ENCODE assay signal across 10 cellular contexts in the genomic region with DNA sequence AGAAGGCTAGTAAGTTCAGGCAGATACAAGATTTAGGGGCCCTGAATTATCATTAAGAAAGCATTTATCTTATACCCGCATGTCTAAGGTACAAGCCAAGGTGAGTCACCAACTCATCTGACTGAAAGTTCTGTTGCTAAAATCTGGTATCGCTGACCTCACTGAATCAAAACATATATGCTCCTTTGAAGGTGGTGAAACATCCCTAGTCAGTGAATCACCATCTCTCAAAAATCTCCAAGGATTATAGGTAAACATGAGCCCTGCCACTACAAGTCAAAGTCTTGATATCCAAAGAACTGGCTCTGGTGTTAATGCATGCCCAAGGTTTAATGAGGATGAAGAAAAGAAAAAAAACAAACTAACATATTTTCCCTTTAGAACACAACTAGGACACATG. TPM values are rescaled to one million over a fixed set of nuclear protein-coding genes. Genes with fewer than 3 reads are reported as not detected.
DNase-seq lines count a peak whose midpoint lies in the region; ATAC-seq and TF ChIP-seq lines count a peak whose summit lies in the region.
"Had no signal": no experiment of that assay in that cellular context is flagged by ENCODE, and none has a peak within 500 bp of the region (broad histone marks: within the 10 kb centered on the region; RNA-seq: fewer than 3 reads in every experiment).

No MANE protein-coding gene starts in this region.

- no peaks in the 10 kb centered on the region for H3K4me1 Mint-ChIP-seq in activated T-helper 2 cell treated with anti-CD3 and anti-CD28 coated beads, Interferon-gamma antibody, Interleukin-2, Interleukin-4, amounts not matched to agents 10 μg/mL and 5 μg/mL and 100 μg/mL, durations not matched to agents 14 hours and 24 hours and 36 hours (ENCODE audit: low read depth)
- H3K4me1 Mint-ChIP-seq: central memory CD8-positive, alpha-beta T cell had no signal

- no peak overlapping the region for H2BK5ac ChIP-seq in neuronal stem cell (ENCODE audit: low read length)

- TF ChIP-seq CTCF in PC-9 (conservative IDR thresholded peaks at IDR 0.05), result no peak
- no peak for TF ChIP-seq CTCF in esophagus squamous epithelium (IDR thresholded peaks at IDR 0.05)
- no peak for TF ChIP-seq CTCF in psoas muscle (IDR thresholded peaks at IDR 0.05)

- no peak overlapping the region for H3K4me3 ChIP-seq in PC-9
- H3K4me3 ChIP-seq in esophagus squamous epithelium, result no peak overlapping the region
- no peak overlapping the region for H3K4me3 ChIP-seq in psoas muscle
- H3K4me3 ChIP-seq in neuronal stem cell (ENCODE audit: low read length in 2 of 2), result no peak overlapping the region

- H3K27me3 Mint-ChIP-seq in activated T-helper 2 cell treated with anti-CD3 and anti-CD28 coated beads, Interferon-gamma antibody, Interleukin-2, Interleukin-4, amounts not matched to agents 10 μg/mL and 5 μg/mL and 100 μg/mL, durations not matched to agents 14 hours and 24 hours and 36 hours (ENCODE audit: low read depth), result peaks cover 7% of the 10 kb centered on the region
- H3K27me3 Mint-ChIP-seq: central memory CD8-positive, alpha-beta T cell had no signal

- WGBS in esophagus squamous epithelium, 2 donors, result 32 to 55% methylated on average over 2 of the region's 2 CpGs
- 83 to 91% (median 84%) methylated on average over 2 of the region's 2 CpGs for WGBS in psoas muscle, 3 donors
- WGBS in neuronal stem cell (ENCODE audit: extremely low coverage in 2 of 2, insufficient read length in 2 of 2, insufficient replicate concordance in 1 of 2), 2 donors, result no CpG with 5 or more reads among the region's 2 CpGs

- TF ChIP-seq POLR2A in esophagus squamous epithelium (IDR thresholded peaks at IDR 0.05), result no peak

- no peak overlapping the region for H2BK120ac ChIP-seq in neuronal stem cell (ENCODE audit: low read depth, low read length)

- H3K79me1 ChIP-seq in neuronal stem cell (ENCODE audit: low read depth, low read length), result no peaks in the 10 kb centered on the region

- H3K27me3 ChIP-seq in PC-9 (ENCODE audit: insufficient read depth, low read depth) (no peaks in the 10 kb centered on the region), esophagus squamous epithelium (no peaks in the 10 kb centered on the region), psoas muscle (ENCODE audit: insufficient read depth in 3 of 3, low read length in 2 of 3) (no peaks in the 10 kb centered on the region), neuronal stem cell (ENCODE audit: control insufficient read depth in 3 of 3, insufficient read depth in 3 of 3, low read depth in 1 of 3, low read length in 3 of 3) (no peaks in the 10 kb centered on the region)

- H3K27ac Mint-ChIP-seq in activated T-helper 2 cell treated with anti-CD3 and anti-CD28 coated beads, Interferon-gamma antibody, Interleukin-2, Interleukin-4, amounts not matched to agents 10 μg/mL and 5 μg/mL and 100 μg/mL, durations not matched to agents 14 hours and 24 hours and 36 hours, result no peak overlapping the region

- H2AK5ac ChIP-seq in neuronal stem cell (ENCODE audit: low read depth, low read length), result no peak overlapping the region

- H4K8ac ChIP-seq in neuronal stem cell (ENCODE audit: low read depth, low read length), result no peak overlapping the region

- H2BK12ac ChIP-seq in neuronal stem cell (ENCODE audit: low read length), result no peak overlapping the region

- no peaks in the 10 kb centered on the region for H3K9me3 Mint-ChIP-seq in activated T-helper 2 cell treated with anti-CD3 and anti-CD28 coated beads, Interferon-gamma antibody, Interleukin-2, Interleukin-4, amounts not matched to agents 10 μg/mL and 5 μg/mL and 100 μg/mL, durations not matched to agents 14 hours and 24 hours and 36 hours
- H3K9me3 Mint-ChIP-seq: central memory CD8-positive, alpha-beta T cell had no signal

- H3K4me1 ChIP-seq in PC-9 (replicated peaks; ENCODE audit: insufficient read depth) (peaks cover 18% of the 10 kb centered on the region), esophagus squamous epithelium (peaks cover 0 to 65% (median 31%) of the 10 kb centered on the region in 3 donors), psoas muscle (peaks cover 59% of the 10 kb centered on the region), neuronal stem cell (ENCODE audit: control insufficient read depth in 2 of 2, insufficient read depth in 1 of 2, low read depth in 1 of 2, low read length in 2 of 2) (peaks cover 0 to 6% of the 10 kb centered on the region in 2 donors)

- no peak overlapping the region for H2AFZ ChIP-seq in PC-9
- H2AFZ ChIP-seq in neuronal stem cell (ENCODE audit: low read length), result no peak overlapping the region

- peaks cover 23% of the 10 kb centered on the region for H3K36me3 ChIP-seq in PC-9 (ENCODE audit: low read depth)
- no peaks in the 10 kb centered on the region for H3K36me3 ChIP-seq in esophagus squamous epithelium
- no peaks in the 10 kb centered on the region for H3K36me3 ChIP-seq in psoas muscle (ENCODE audit: insufficient read depth in 1 of 2, low read depth in 1 of 2)
- H3K36me3 ChIP-seq in neuronal stem cell (replicated peaks in 1 of 2; ENCODE audit: control insufficient read depth in 2 of 2, insufficient read depth in 2 of 2, low read length in 2 of 2), result peaks cover 0 to 29% of the 10 kb centered on the region in 2 donors

- H3K9me2 ChIP-seq in PC-9 (ENCODE audit: insufficient read depth), result no peaks in the 10 kb centered on the region

- no peak overlapping the region for H3K4me3 Mint-ChIP-seq in activated T-helper 2 cell treated with anti-CD3 and anti-CD28 coated beads, Interferon-gamma antibody, Interleukin-2, Interleukin-4, amounts not matched to agents 10 μg/mL and 5 μg/mL and 100 μg/mL, durations not matched to agents 14 hours and 24 hours and 36 hours (ENCODE audit: low read depth)
- H3K4me3 Mint-ChIP-seq: central memory CD8-positive, alpha-beta T cell had no signal

- H3K79me2 ChIP-seq in PC-9 (ENCODE audit: low read depth), result peaks cover 92% of the 10 kb centered on the region

- POLR2A ChIA-PET in PC-9 (lab: Charles Lee; ENCODE audit: unreplicated experiment), result no interaction called here

- H3K27ac ChIP-seq in PC-9, result peak overlapping the region; percentile 85
- peak overlapping the region; percentile 78 to 86 (median 84) for H3K27ac ChIP-seq in esophagus squamous epithelium
- H3K27ac ChIP-seq in psoas muscle, result peak overlapping the region; percentile 91
- no peak overlapping the region for H3K27ac ChIP-seq in neuronal stem cell (replicated peaks; ENCODE audit: low read length)

- H3K14ac ChIP-seq in neuronal stem cell (ENCODE audit: low read length), result no peak overlapping the region

- H3K23ac ChIP-seq in neuronal stem cell (ENCODE audit: low read depth, low read length, poor library complexity), result no peak overlapping the region

- H3K18ac ChIP-seq in neuronal stem cell (ENCODE audit: low read length), result no peak overlapping the region

- CTCF ChIA-PET in PC-9 (lab: Charles Lee), result no interaction called here

- H2BK15ac ChIP-seq in neuronal stem cell (ENCODE audit: low read length), result no peak overlapping the region

- H3K36me3 Mint-ChIP-seq in activated T-helper 2 cell treated with anti-CD3 and anti-CD28 coated beads, Interferon-gamma antibody, Interleukin-2, Interleukin-4, amounts not matched to agents 10 μg/mL and 5 μg/mL and 100 μg/mL, durations not matched to agents 14 hours and 24 hours and 36 hours (ENCODE audit: low read depth), result no peaks in the 10 kb centered on the region

- H4K20me1 ChIP-seq in PC-9 (ENCODE audit: insufficient read depth), result no peaks in the 10 kb centered on the region

- no peak overlapping the region for H3K9ac ChIP-seq in neuronal stem cell (ENCODE audit: low read depth, low read length, poor library complexity)

- intact Hi-C loops in PC-9 (cut with micrococcal nuclease; ENCODE audit: unreplicated experiment) (loop anchor here (5.0 kb wide), 1 partner anchor 36 kb away; no protein-coding TSS in a partner anchor), esophagus squamous epithelium (cut with DNase I) (no loop called here), psoas muscle (cut with DNase I) (loop anchor here in 1 of 2 donors (2.0 kb wide), 1 partner anchor 13 kb away; no protein-coding TSS in a partner anchor)
- intact Hi-C loops in activated T-helper 2 cell treated with anti-CD3 and anti-CD28 coated beads, Interferon-gamma antibody, Interleukin-2, Interleukin-4, amounts not matched to agents 10 μg/mL and 5 μg/mL and 100 μg/mL, durations not matched to agents 14 hours and 24 hours and 36 hours (cut with micrococcal nuclease), result no loop called here

- H3K9me3 ChIP-seq in PC-9 (ENCODE audit: insufficient read depth, low read depth) (no peaks in the 10 kb centered on the region), esophagus squamous epithelium (no peaks in the 10 kb centered on the region), psoas muscle (no peaks in the 10 kb centered on the region), neuronal stem cell (replicated peaks in 1 of 2; ENCODE audit: control insufficient read depth in 2 of 2, insufficient read depth in 1 of 2, low read depth in 1 of 2, low read length in 2 of 2) (peaks cover 1 to 27% of the 10 kb centered on the region in 2 donors)

- peaks cover 21% of the 10 kb centered on the region for H3F3A ChIP-seq in PC-9 (ENCODE audit: insufficient read depth, low read depth)

- no peak overlapping the region for H3K4ac ChIP-seq in neuronal stem cell (ENCODE audit: low read length)

- H4K91ac ChIP-seq in neuronal stem cell (ENCODE audit: low read depth, low read length, poor library complexity), result no peak overlapping the region

- peak; percentile 48 for DNase-seq in EH (ENCODE audit: low read depth)
- peak; percentile 22 to 94 for DNase-seq in PC-9
- no peak for DNase-seq in esophagus squamous epithelium (lab: John Stamatoyannopoulos, UW)
- no peak for DNase-seq in psoas muscle
- no peak for DNase-seq in neuronal stem cell (ENCODE audit: low spot score)
- DNase-seq in activated T-helper 2 cell treated with anti-CD3 and anti-CD28 coated beads, Interferon-gamma antibody, Interleukin-2, Interleukin-4, amounts not matched to agents 10 μg/mL and 5 μg/mL and 100 μg/mL, durations not matched to agents 14 hours and 24 hours and 36 hours (ENCODE audit: low spot score), result no peak
- DNase-seq in Ammon's horn (ENCODE audit: low spot score), result no peak
- DNase-seq: DMS79 treated with DMSO at 0.1 percent for 48 hours had no signal

- no TSS peak for BruUV-seq in PC-9 (replicated peaks; lab: Mats Ljungman, UMichigan)

- H3K4me2 ChIP-seq in PC-9 (peak overlapping the region; percentile 27), neuronal stem cell (ENCODE audit: insufficient read depth, low read length, poor library complexity, severe bottlenecking) (no peak overlapping the region)

- peak; percentile 22 to 36 (median 32) for ATAC-seq in psoas muscle
- ATAC-seq in HG03159 (IDR thresholded peaks at IDR 0.05; ENCODE audit: unreplicated experiment), result no peak

RNA-seq across cellular contexts. Expression of a gene that starts 43.5 kb away (rescaled TPM):
- total RNA-seq in PC-9 (2021) (26.2 and 28.6 TPM in 2 replicates), esophagus squamous epithelium (10 to 100 TPM in 3 of 4 donors, 1 to 10 TPM in 1; 3.5 to 20.5 (median 14.2) TPM), psoas muscle (10 to 100 TPM in 3 of 4 donors, 1 to 10 TPM in 1; 6.1 to 12.2 (median 11.6) TPM)
- polyA plus RNA-seq in psoas muscle, result 10 to 100 TPM in 2 of 3 donors, 1 to 10 TPM in 1; 2.5 to 21.0 (median 17.1) TPM
- 11.0 TPM for polyA plus RNA-seq in neuronal stem cell (2013, experiment 1 of 2)
- 11.6 TPM for polyA plus RNA-seq in neuronal stem cell (2013, experiment 2 of 2)
- total RNA-seq in activated T-helper 2 cell treated with anti-CD3 and anti-CD28 coated beads, Interferon-gamma antibody, Interleukin-2, Interleukin-4, amounts not matched to agents 10 μg/mL and 5 μg/mL and 100 μg/mL, durations not matched to agents 14 hours and 24 hours and 36 hours, result 1.9 and 3.1 TPM in 2 replicates

Comparison
In these comparisons a context has a peak if more than half of its experiments do, and no peak if none do; other contexts are left out.
1. DNase-seq: peak in EH (single experiment) and PC-9 (2 of 2); none in esophagus squamous epithelium (single experiment), psoas muscle (0 of 2), neuronal stem cell (single experiment), activated T-helper 2 cell treated with anti-CD3 and anti-CD28 coated beads, Interferon-gamma antibody, Interleukin-2, Interleukin-4, amounts not matched to agents 10 μg/mL and 5 μg/mL and 100 μg/mL, durations not matched to agents 14 hours and 24 hours and 36 hours (single experiment) and Ammon's horn (single experiment).